Comparison of ENCODE assay signal across 14 cellular contexts in genomic region chr13:67048793-67049150, GRCh38.
A peak's percentile ranks its signal among the peaks of the same experiment; 100 is the strongest.
DNase-seq lines count a peak whose midpoint lies in the region; ATAC-seq, FAIRE-seq and TF ChIP-seq lines count a peak whose summit lies in the region.
"Had no signal": no experiment of that assay in that cellular context is flagged by ENCODE, and none has a peak within 500 bp of the region (broad histone marks: within the 10 kb centered on the region; RNA-seq: fewer than 3 reads in every experiment).

No MANE protein-coding gene starts in this region.

- peaks cover 8 to 28% (median 12%) of the 10 kb centered on the region in 10 experiments; a peak in 18 of 20 replicates for H3K4me1 ChIP-seq in BLaER1 treated with 17β-estradiol and CSF1 and Interleukin-3, amounts not matched to agents 10 nM and 100 nM
- no peaks in the 10 kb centered on the region for H3K4me1 ChIP-seq in MM.1S (ENCODE audit: low read length)
- H3K4me1 ChIP-seq in H9 (ENCODE audit: insufficient read depth, low read length), result no peaks in the 10 kb centered on the region
- H3K4me1 ChIP-seq in aorta (ENCODE audit: control insufficient read depth in 1 of 2, insufficient read depth in 2 of 2, low read length in 2 of 2), result no peaks in the 10 kb centered on the region
- H3K4me1 ChIP-seq: vagina had no signal

- H3K23ac ChIP-seq in H9 (ENCODE audit: insufficient read length, low read depth, low read length), result no peak overlapping the region

- H3K36me3 Mint-ChIP-seq in H9 (ENCODE audit: insufficient read depth in 1 of 3, low read depth in 3 of 3), result no peaks in the 10 kb centered on the region

- H3K56ac ChIP-seq in H9 (ENCODE audit: insufficient read length, low read depth, low read length), result no peak overlapping the region

- H3K4me1 Mint-ChIP-seq in H9, result peaks cover 6 to 7% of the 10 kb centered on the region in 2 experiments

- H3K27me3 ChIP-seq in BLaER1 treated with 17β-estradiol and CSF1 and Interleukin-3, amounts not matched to agents 10 nM and 100 nM, result no peaks in the 10 kb centered on the region
- H3K27me3 ChIP-seq in MM.1S (replicated peaks; ENCODE audit: insufficient read depth, low read length), result no peaks in the 10 kb centered on the region
- no peaks in the 10 kb centered on the region for H3K27me3 ChIP-seq in MG63
- no peaks in the 10 kb centered on the region for H3K27me3 ChIP-seq in H9 (ENCODE audit: insufficient read depth, low read length)
- no peaks in the 10 kb centered on the region for H3K27me3 ChIP-seq in aorta (ENCODE audit: control insufficient read depth in 1 of 2, insufficient read depth in 2 of 2, low read length in 1 of 2)
- H3K27me3 ChIP-seq: vagina had no signal

- no peaks in the 10 kb centered on the region for H3K9me3 Mint-ChIP-seq in H9
- H3K9me3 Mint-ChIP-seq: neural crest cell had no signal

- no peak overlapping the region for H4K5ac ChIP-seq in H9 (ENCODE audit: insufficient read length, low read depth, low read length)

- H2BK12ac ChIP-seq in H9 (ENCODE audit: insufficient read length, low read depth, low read length), result no peak overlapping the region

- H3K9me3 ChIP-seq in BLaER1 treated with 17β-estradiol and CSF1 and Interleukin-3, amounts not matched to agents 10 nM and 100 nM (replicated peaks in 1 of 11), result no peaks in the 10 kb centered on the region
- H3K9me3 ChIP-seq in MM.1S (replicated peaks; ENCODE audit: insufficient read depth, low read length), result no peaks in the 10 kb centered on the region
- no peaks in the 10 kb centered on the region for H3K9me3 ChIP-seq in MG63
- H3K9me3 ChIP-seq in H9 (ENCODE audit: control insufficient read depth, low read depth, low read length), result no peaks in the 10 kb centered on the region
- no peaks in the 10 kb centered on the region for H3K9me3 ChIP-seq in aorta (ENCODE audit: control insufficient read depth, low read length)
- H3K9me3 ChIP-seq: vagina had no signal

- intact Hi-C loops in aorta (cut with DNase I), result no loop called here

- no peak for ATAC-seq in aorta (ENCODE audit: low FRiP score)

- no peaks in the 10 kb centered on the region for H3K36me3 ChIP-seq in BLaER1 treated with 17β-estradiol and CSF1 and Interleukin-3, amounts not matched to agents 10 nM and 100 nM
- H3K36me3 ChIP-seq in MM.1S (replicated peaks; ENCODE audit: insufficient read depth, low read length) (no peaks in the 10 kb centered on the region), MG63 (no peaks in the 10 kb centered on the region), aorta (ENCODE audit: control insufficient read depth in 1 of 2, insufficient read depth in 2 of 2, low read length in 1 of 2) (no peaks in the 10 kb centered on the region)
- H3K36me3 ChIP-seq: vagina had no signal

- no peak overlapping the region for H3K4ac ChIP-seq in H9 (ENCODE audit: low read depth, low read length)

- no peaks in the 10 kb centered on the region for H3F3A ChIP-seq in MM.1S (ENCODE audit: insufficient read depth, low read length)

- no peaks in the 10 kb centered on the region for H3K23me2 ChIP-seq in H9 (ENCODE audit: insufficient read length, low read depth, low read length, poor library complexity, severe bottlenecking)

- WGBS in H9 (ENCODE audit: extremely low coverage, insufficient read length, low lambda C conversion rate), result no CpG with 5 or more reads among the region's 3 CpGs
- WGBS in aorta, 2 donors, result 40 to 41% methylated on average over 3 of the region's 3 CpGs

- no peak overlapping the region for H3K9ac ChIP-seq in BLaER1 treated with 17β-estradiol and CSF1 and Interleukin-3, amounts not matched to agents 10 nM and 100 nM
- H3K9ac ChIP-seq in MM.1S (ENCODE audit: low read length), result no peak overlapping the region
- no peak overlapping the region for H3K9ac ChIP-seq in H9 (ENCODE audit: extremely low read depth, insufficient read length, low read length)

- peak overlapping the region; percentile 22 to 58 (median 46); a peak in 21 of 22 replicates for H3K4me2 ChIP-seq in BLaER1 treated with 17β-estradiol and CSF1 and Interleukin-3, amounts not matched to agents 10 nM and 100 nM
- no peak overlapping the region for H3K4me2 ChIP-seq in MM.1S (ENCODE audit: low read depth, low read length)
- no peak overlapping the region for H3K4me2 ChIP-seq in H9 (ENCODE audit: insufficient read depth, insufficient read length, low read length)

- no peak overlapping the region for H2BK15ac ChIP-seq in H9 (ENCODE audit: low read depth, low read length)

- H3T11ph ChIP-seq in H9 (ENCODE audit: low read length), result no peak overlapping the region

- no peak overlapping the region for H3K4me3 Mint-ChIP-seq in H9
- H3K4me3 Mint-ChIP-seq: neural crest cell had no signal

- no peak overlapping the region for H2AK5ac ChIP-seq in H9 (ENCODE audit: insufficient read length, low read length)

- H4K91ac ChIP-seq in H9 (ENCODE audit: insufficient read length, low read depth, low read length), result no peak overlapping the region

- H3K4me3 ChIP-seq in BLaER1 treated with 17β-estradiol and CSF1 and Interleukin-3, amounts not matched to agents 10 nM and 100 nM, result no peak overlapping the region
- H3K4me3 ChIP-seq in MM.1S (ENCODE audit: low read length), result no peak overlapping the region
- no peak overlapping the region for H3K4me3 ChIP-seq in MG63
- H3K4me3 ChIP-seq in aorta (ENCODE audit: low read length in 2 of 2), result no peak overlapping the region
- H3K4me3 ChIP-seq: vagina had no signal

- no peaks in the 10 kb centered on the region for H3K27me3 Mint-ChIP-seq in H9 (ENCODE audit: low read depth)

- DNase-seq in MM.1S (no peak), epidermal melanocyte (ENCODE audit: insufficient read length, low spot score) (peak; percentile 22), myocyte (ENCODE audit: low read depth) (peak; percentile 46), MG63 (no peak), frontal cortex (ENCODE audit: low spot score in 2 of 2) (no peak), H9 (no peak), aorta (no peak)
- DNase-seq: cerebellar nuclear complex, MV-4-11, T-helper 9 cell had no signal

- no peak for FAIRE-seq in frontal cortex (lab: Jason Lieb, UNC)

- no peak overlapping the region for H4K8ac ChIP-seq in H9 (replicated peaks; ENCODE audit: insufficient read length, low read depth, low read length)

- H3K79me1 ChIP-seq in H9 (ENCODE audit: insufficient read depth, low read depth, low read length, poor library complexity, severe bottlenecking), result no peaks in the 10 kb centered on the region

- H2BK120ac ChIP-seq in H9 (ENCODE audit: low read depth, low read length, poor library complexity, severe bottlenecking), result no peak overlapping the region

- H3K79me2 ChIP-seq in MM.1S (ENCODE audit: low read length), result no peaks in the 10 kb centered on the region
- H3K79me2 ChIP-seq in H9 (ENCODE audit: insufficient read depth, low read length), result no peaks in the 10 kb centered on the region

- H3K18ac ChIP-seq in H9 (ENCODE audit: insufficient read length, low read depth, low read length), result no peak overlapping the region

- TF ChIP-seq CTCF in MM.1S (IDR thresholded peaks at IDR 0.05; ENCODE audit: low read length) (no peak), H9 (conservative IDR thresholded peaks at IDR 0.05) (no peak)

- H3K27ac Mint-ChIP-seq in H9, result no peak overlapping the region

- H3K14ac ChIP-seq in H9 (ENCODE audit: insufficient read depth, low read length), result no peak overlapping the region

- H2BK20ac ChIP-seq in H9 (ENCODE audit: low read depth, low read length, poor library complexity, severe bottlenecking), result no peak overlapping the region

- H3K9me2 ChIP-seq in MM.1S (replicated peaks; ENCODE audit: insufficient read depth, low read length), result no peaks in the 10 kb centered on the region

- H3K27ac ChIP-seq in BLaER1 treated with 17β-estradiol and CSF1 and Interleukin-3, amounts not matched to agents 10 nM and 100 nM, result peak overlapping the region in 6 of 11 experiments; percentile 1 to 42 (median 16); a peak in 7 of 22 replicates
- peak overlapping the region; percentile 23; the same call in 1 of the 2 replicates for H3K27ac ChIP-seq in MM.1S (ENCODE audit: low read length)
- H3K27ac ChIP-seq in H9 (ENCODE audit: insufficient read length, low read depth, low read length), result no peak overlapping the region
- H3K27ac ChIP-seq in aorta (ENCODE audit: low read depth in 1 of 2, low read length in 2 of 2), result no peak overlapping the region
- H3K27ac ChIP-seq: C4-2B, vagina had no signal

- no peak overlapping the region for H2AFZ ChIP-seq in MM.1S (ENCODE audit: low read length)
- H2AFZ ChIP-seq in H9 (ENCODE audit: low read length), result no peak overlapping the region

- no peak overlapping the region for H2BK5ac ChIP-seq in H9 (ENCODE audit: insufficient read length, low read length)

- no peaks in the 10 kb centered on the region for H4K20me1 ChIP-seq in BLaER1 treated with 17β-estradiol and CSF1 and Interleukin-3, amounts not matched to agents 10 nM and 100 nM
- H4K20me1 ChIP-seq in MM.1S (ENCODE audit: insufficient read depth, low read length) (no peaks in the 10 kb centered on the region), H9 (ENCODE audit: control insufficient read depth, insufficient read depth, insufficient read length) (no peaks in the 10 kb centered on the region)

Comparison
In these comparisons a context has a peak if more than half of its experiments do, and no peak if none do; other contexts are left out.
1. H3K27ac ChIP-seq: peak in BLaER1 treated with 17β-estradiol and CSF1 and Interleukin-3, amounts not matched to agents 10 nM and 100 nM (6 of 11) and MM.1S (single experiment); none in H9 (single experiment) and aorta (0 of 2).
2. H3K4me2 ChIP-seq: peak in BLaER1 treated with 17β-estradiol and CSF1 and Interleukin-3, amounts not matched to agents 10 nM and 100 nM (11 of 11); none in MM.1S (single experiment) and H9 (single experiment).
3. DNase-seq: peak in epidermal melanocyte (single experiment) and myocyte (single experiment); none in MM.1S (single experiment), MG63 (single experiment), frontal cortex (0 of 2), H9 (single experiment) and aorta (0 of 2).